ENCODE assay signal across 12 cellular contexts in genomic region chr7:87129836-87130235, GRCh38. TPM values are rescaled to one million over a fixed set of nuclear protein-coding genes. Genes with fewer than 3 reads are reported as not detected.
DNase-seq lines count a peak whose midpoint lies in the region; ATAC-seq, FAIRE-seq and TF ChIP-seq lines count a peak whose summit lies in the region.
"Had no signal": no experiment of that assay in that cellular context is flagged by ENCODE, and none has a peak within 500 bp of the region (broad histone marks: within the 10 kb centered on the region; RNA-seq: fewer than 3 reads in every experiment).

No MANE protein-coding gene starts in this region.

- WGBS in GM12878 (ENCODE audit: insufficient coverage, insufficient replicate concordance, low lambda C conversion rate, missing lambda C conversion rate): 0% methylated on average over 3 of the region's 3 CpGs
- 54 to 73% methylated on average over 3 of the region's 3 CpGs for WGBS in transverse colon (ENCODE audit: low coverage in 1 of 2), 2 donors

- ATAC-seq in GM18498 (IDR thresholded peaks at IDR 0.05; ENCODE audit: unreplicated experiment) (peak; percentile 96), GM21360 (IDR thresholded peaks at IDR 0.05; ENCODE audit: unreplicated experiment) (peak; percentile 95), HG03045 (IDR thresholded peaks at IDR 0.05; ENCODE audit: unreplicated experiment) (peak; percentile 95), GM12878 (peak; percentile 97)
- ATAC-seq: left lung had no signal

- H3K27me3 Mint-ChIP-seq in activated CD4-positive, alpha-beta memory T cell treated with anti-CD3 and anti-CD28 coated beads for 36 hours: peaks cover 2% of the 10 kb centered on the region

- H3K36me3 ChIP-seq in GM12878 (ENCODE audit: control insufficient read depth in 2 of 2, insufficient read depth in 2 of 2, low read length in 1 of 2) (no peaks in the 10 kb centered on the region), transverse colon (no peaks in the 10 kb centered on the region)
- H3K36me3 ChIP-seq: left lung, stomach had no signal

- H3K9me3 ChIP-seq in GM12878 (replicated peaks; ENCODE audit: control insufficient read depth, insufficient read depth, low read length): no peaks in the 10 kb centered on the region; the same call in 2 of the 3 replicates
- no peaks in the 10 kb centered on the region for H3K9me3 ChIP-seq in transverse colon
- H3K9me3 ChIP-seq: left lung, stomach had no signal

- no peaks in the 10 kb centered on the region for H3K36me3 Mint-ChIP-seq in activated CD4-positive, alpha-beta memory T cell treated with anti-CD3 and anti-CD28 coated beads for 36 hours

- H3K4me3 ChIP-seq in GM12878: peak overlapping the region; percentile 1; the same call in 1 of the 2 replicates
- H3K4me3 ChIP-seq in transverse colon: no peak overlapping the region
- H3K4me3 ChIP-seq: left lung, skin epidermis, stomach had no signal

- TF ChIP-seq EP300 in GM12878 (IDR thresholded peaks at IDR 0.05; ENCODE audit: borderline replicate concordance in 1 of 2, control insufficient read depth in 1 of 2, low read depth in 2 of 2, low read length in 2 of 2) (no peak), transverse colon (IDR thresholded peaks at IDR 0.05; ENCODE audit: low read depth) (no peak)

- intact Hi-C loops in GM12878 (cut with micrococcal nuclease; ENCODE audit: unreplicated experiment): no loop called here
- intact Hi-C loops in transverse colon (cut with DNase I; ENCODE audit: low total_unique reads): no loop called here
- intact Hi-C loops in activated CD4-positive, alpha-beta memory T cell treated with anti-CD3 and anti-CD28 coated beads for 36 hours (cut with micrococcal nuclease): no loop called here

- H3K4me1 ChIP-seq in GM12878 (ENCODE audit: control insufficient read depth, insufficient read depth, low read length) (peaks cover 30% of the 10 kb centered on the region), transverse colon (no peaks in the 10 kb centered on the region)
- H3K4me1 ChIP-seq: left lung, stomach had no signal

- POLR2A ChIA-PET in GM12878 (lab: Charles Lee): no interaction called here
- POLR2A ChIA-PET in activated CD4-positive, alpha-beta memory T cell treated with anti-CD3 and anti-CD28 coated beads for 36 hours (lab: Charles Lee): interaction anchor here (0.6 kb wide), 1 partner anchor 1135 kb away, joined by 5 read pairs; no protein-coding TSS in a partner anchor

- peak overlapping the region; percentile 34 for H3K27ac ChIP-seq in GM12878 (ENCODE audit: control insufficient read depth, insufficient read depth)
- H3K27ac ChIP-seq in transverse colon: no peak overlapping the region
- H3K27ac ChIP-seq: left lung, skin epidermis, stomach had no signal

- no peak overlapping the region for H3K27ac Mint-ChIP-seq in activated CD4-positive, alpha-beta memory T cell treated with anti-CD3 and anti-CD28 coated beads for 36 hours

- CTCF ChIA-PET in GM12878 (lab: Yijun Ruan, JAX): interaction anchor here (0.6 kb wide), 1 partner anchor 24 kb away, joined by 4 read pairs; no protein-coding TSS in a partner anchor
- CTCF ChIA-PET in activated CD4-positive, alpha-beta memory T cell treated with anti-CD3 and anti-CD28 coated beads for 36 hours (lab: Charles Lee): interaction anchor here (1.4 kb wide), 1 partner anchor 106 kb away, joined by 3 read pairs; no protein-coding TSS in a partner anchor

- H3K27me3 ChIP-seq in GM12878 (replicated peaks in 1 of 2; ENCODE audit: control insufficient read depth in 2 of 2, insufficient read depth in 2 of 2, low read length in 1 of 2) (no peaks in the 10 kb centered on the region), transverse colon (no peaks in the 10 kb centered on the region)
- H3K27me3 ChIP-seq: left lung, stomach had no signal

- no peak overlapping the region for H2AFZ ChIP-seq in GM12878 (ENCODE audit: control insufficient read depth, low read depth, low read length)

- SMC1A ChIA-PET in GM12878 (lab: Charles Lee; ENCODE audit: uncharacterized antibody, unreplicated experiment): interaction anchor here (1.9 kb wide), 1 partner anchor 20 kb away, joined by 7 read pairs; no protein-coding TSS in a partner anchor

- BruUV-seq in GM12878 (replicated peaks; lab: Mats Ljungman, UMichigan): no TSS peak

- no peak overlapping the region for H3K9ac ChIP-seq in GM12878 (ENCODE audit: control insufficient read depth, insufficient read depth, low read length)

- TF ChIP-seq RAD21 in GM12878 (IDR thresholded peaks at IDR 0.05; ENCODE audit: insufficient read depth, low read depth, low read length): no peak

- FAIRE-seq in GM12878 (lab: Jason Lieb, UNC): peak; percentile 87

- DNase-seq in GM12878 (ENCODE audit: low read depth, low spot score): peak; percentile 51
- no peak for DNase-seq in transverse colon
- no peak for DNase-seq in activated CD4-positive, alpha-beta memory T cell treated with anti-CD3 and anti-CD28 coated beads for 36 hours
- DNase-seq in NCI-H1092 treated with DMSO at 0.1 percent for 48 hours (lab: John Stamatoyannopoulos, UW): no peak
- DNase-seq in SIG-M5 (lab: John Stamatoyannopoulos, UW): no peak
- DNase-seq: Karpas-422, left lung, stomach had no signal

- H3K79me2 ChIP-seq in GM12878 (ENCODE audit: control insufficient read depth, insufficient read depth, low read length): no peaks in the 10 kb centered on the region

- peak overlapping the region; percentile 53 for H3K4me2 ChIP-seq in GM12878 (ENCODE audit: control insufficient read depth, insufficient read depth)

- in situ Hi-C loops in GM12878 (cut with MboI) (no loop called here), transverse colon (cut with MboI; ENCODE audit: low pct_ligation_motif_present in 1 of 4, low pct_unique_long_range_greater_than_20kb in 1 of 4, low sequenced_read_pairs in 3 of 4) (loop anchor here in 2 of 4 donors (10.0 kb wide), 1 partner anchor 195 kb away; no protein-coding TSS in a partner anchor)

- no peaks in the 10 kb centered on the region for H3K9me3 Mint-ChIP-seq in activated CD4-positive, alpha-beta memory T cell treated with anti-CD3 and anti-CD28 coated beads for 36 hours

- TF ChIP-seq POLR2A in GM12878 (IDR thresholded peaks at IDR 0.05; ENCODE audit: low read depth, low read length) (no peak), transverse colon (IDR thresholded peaks at IDR 0.05) (no peak)

- RAD21 ChIA-PET in GM12878 (lab: Charles Lee; ENCODE audit: unreplicated experiment): interaction anchor here (1.2 kb wide), 1 partner anchor 92 kb away, joined by 3 read pairs; no protein-coding TSS in a partner anchor

- H4K20me1 ChIP-seq in GM12878 (ENCODE audit: control insufficient read depth, insufficient read depth): no peaks in the 10 kb centered on the region

- TF ChIP-seq CTCF in GM12878 (IDR thresholded peaks at IDR 0.05 in 2 of 3, conservative IDR thresholded peaks at IDR 0.05 in 1 of 3; ENCODE audit: control insufficient read depth in 2 of 3, extremely low read depth in 1 of 3, insufficient read depth in 1 of 3, low read depth in 3 of 3, low read length in 3 of 3): no peak
- TF ChIP-seq CTCF in transverse colon (IDR thresholded peaks at IDR 0.05): no peak

- no peaks in the 10 kb centered on the region for H3K4me1 Mint-ChIP-seq in activated CD4-positive, alpha-beta memory T cell treated with anti-CD3 and anti-CD28 coated beads for 36 hours (ENCODE audit: low read depth)

- no peak overlapping the region for H3K4me3 Mint-ChIP-seq in activated CD4-positive, alpha-beta memory T cell treated with anti-CD3 and anti-CD28 coated beads for 36 hours

TF ChIP-seq in GM12878, 131 proteins besides CTCF, POLR2A, EP300 and RAD21 (continues in another document):
- TF ChIP-seq, protein P1, sequence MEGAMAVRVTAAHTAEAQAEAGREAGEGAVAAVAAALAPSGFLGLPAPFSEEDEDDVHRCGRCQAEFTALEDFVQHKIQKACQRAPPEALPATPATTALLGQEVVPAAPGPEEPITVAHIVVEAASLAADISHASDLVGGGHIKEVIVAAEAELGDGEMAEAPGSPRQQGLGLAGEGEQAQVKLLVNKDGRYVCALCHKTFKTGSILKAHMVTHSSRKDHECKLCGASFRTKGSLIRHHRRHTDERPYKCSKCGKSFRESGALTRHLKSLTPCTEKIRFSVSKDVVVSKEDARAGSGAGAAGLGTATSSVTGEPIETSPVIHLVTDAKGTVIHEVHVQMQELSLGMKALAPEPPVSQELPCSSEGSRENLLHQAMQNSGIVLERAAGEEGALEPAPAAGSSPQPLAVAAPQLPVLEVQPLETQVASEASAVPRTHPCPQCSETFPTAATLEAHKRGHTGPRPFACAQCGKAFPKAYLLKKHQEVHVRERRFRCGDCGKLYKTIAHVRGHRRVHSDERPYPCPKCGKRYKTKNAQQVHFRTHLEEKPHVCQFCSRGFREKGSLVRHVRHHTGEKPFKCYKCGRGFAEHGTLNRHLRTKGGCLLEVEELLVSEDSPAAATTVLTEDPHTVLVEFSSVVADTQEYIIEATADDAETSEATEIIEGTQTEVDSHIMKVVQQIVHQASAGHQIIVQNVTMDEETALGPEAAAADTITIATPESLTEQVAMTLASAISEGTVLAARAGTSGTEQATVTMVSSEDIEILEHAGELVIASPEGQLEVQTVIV (IDR thresholded peaks at IDR 0.05; ENCODE audit: borderline replicate concordance, partially characterized antibody): no peak
- TF ChIP-seq ZNF384 (IDR thresholded peaks at IDR 0.05; ENCODE audit: borderline replicate concordance, low read depth, low read length): no peak

RNA-seq across cellular contexts. Expression of gene DMTF1, which starts 22.4 kb away (rescaled TPM):
- total RNA-seq in GM12878 (2013; cell fraction: nucleolus; rRNA removed): 798 and 844 TPM in 2 replicates
- 98.2 and 109 TPM in 2 replicates for total RNA-seq in GM12878 (2014; rRNA removed)
- total RNA-seq in GM12878 (2014; rRNA removed; fragmentation: Illumina TruSeq; extraction: Trizol): 96.3 and 108 TPM in 2 replicates
- 62.6 and 79.0 TPM in 2 replicates for total RNA-seq in GM12878 (2021)
- 58.8 TPM for polyA plus RNA-seq in GM12878 (2011; ENCODE audit: low read depth)
- polyA plus RNA-seq in GM12878 (2011; rRNA removed): 191 and 269 TPM in 2 replicates
- polyA plus RNA-seq in GM12878 (2011; cell fraction: cytosol; rRNA removed): 50.8 and 53.1 TPM in 2 replicates
- 502 and 620 TPM in 2 replicates for polyA plus RNA-seq in GM12878 (2011; cell fraction: nucleus; rRNA removed)
- polyA plus RNA-seq in GM12878 (2012): 65.8 and 69.4 TPM in 2 replicates
- 102 and 133 TPM in 2 replicates for polyA plus RNA-seq in GM12878 (2014; fragmentation: Illumina TruSeq; extraction: Trizol)
- polyA plus RNA-seq in GM12878 (2014; fragmentation: Nextera tagmentation; extraction: Ambion mirVana): 10 to 100 TPM; 24.3 to 28.4 TPM
- polyA plus RNA-seq in GM12878 (2014; rRNA removed): 58.0 and 65.0 TPM in 2 replicates
- polyA plus RNA-seq in GM12878 (2016; fragmentation: Nextera tagmentation; extraction: Ambion mirVana): 10 to 100 TPM; 49.0 to 52.9 TPM
- polyA minus RNA-seq in GM12878 (2011; rRNA and poly(A)+ RNA removed): 190 and 273 TPM in 2 replicates
- polyA minus RNA-seq in GM12878 (2011; cell fraction: cytosol; rRNA and poly(A)+ RNA removed): 25.3 and 38.2 TPM in 2 replicates
- polyA minus RNA-seq in GM12878 (2011; cell fraction: nucleus; rRNA and poly(A)+ RNA removed): 392 and 529 TPM in 2 replicates
- total RNA-seq in transverse colon: 100 to 1,000 TPM in 2 of 4 donors, 10 to 100 TPM in 2; 77.4 to 157 (median 121) TPM
- 10 to 100 TPM; 62.7 to 71.1 TPM for total RNA-seq in activated CD4-positive, alpha-beta memory T cell treated with anti-CD3 and anti-CD28 coated beads for 36 hours
